Comparison of ENCODE assay signal across 1 cellular context in the genomic region with DNA sequence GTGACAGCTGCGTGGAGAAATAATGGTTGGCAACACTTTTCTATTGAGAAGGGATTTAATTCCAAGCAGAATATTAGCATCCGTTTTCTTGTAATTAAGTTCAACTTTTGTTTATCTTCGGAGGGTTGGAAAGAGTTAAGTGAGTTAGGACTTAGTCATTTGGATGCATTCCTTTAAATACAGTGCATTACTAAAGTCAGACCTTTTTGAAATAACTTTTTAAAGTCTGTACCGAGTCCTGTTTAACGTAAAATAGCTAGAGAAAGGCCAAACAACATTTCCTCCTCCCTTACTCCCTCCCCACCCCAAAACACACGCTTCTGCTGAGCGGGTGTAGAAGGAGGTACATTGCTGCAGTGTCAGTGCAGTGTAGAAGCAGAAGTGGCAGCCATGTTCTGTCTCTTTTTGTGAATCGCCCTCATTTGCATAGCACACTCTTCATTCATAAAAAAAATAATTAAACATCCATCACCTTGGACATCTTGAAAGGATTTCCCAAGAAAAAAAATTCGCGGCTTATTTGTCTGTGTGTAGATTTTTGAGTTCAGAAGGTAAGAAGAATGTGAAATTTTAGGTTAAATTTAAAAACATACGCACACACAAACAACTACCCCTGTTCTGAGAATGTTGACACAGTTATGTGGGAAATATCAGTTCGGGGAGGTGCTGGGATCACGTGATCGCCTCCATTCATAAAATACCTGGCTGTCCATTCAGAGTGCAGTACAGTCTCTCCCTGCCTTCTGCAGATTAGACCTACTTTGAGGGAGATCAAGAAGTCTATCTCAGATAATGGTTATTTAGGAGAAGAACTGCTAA.
TF ChIP-seq lines count a peak whose summit lies in the region.

No MANE protein-coding gene starts in this region.

TF ChIP-seq in HepG2, 621 proteins besides CTCF, POLR2A, EP300 and RAD21 (continued from another document and continues in another):
- TF ChIP-seq, protein P1, sequence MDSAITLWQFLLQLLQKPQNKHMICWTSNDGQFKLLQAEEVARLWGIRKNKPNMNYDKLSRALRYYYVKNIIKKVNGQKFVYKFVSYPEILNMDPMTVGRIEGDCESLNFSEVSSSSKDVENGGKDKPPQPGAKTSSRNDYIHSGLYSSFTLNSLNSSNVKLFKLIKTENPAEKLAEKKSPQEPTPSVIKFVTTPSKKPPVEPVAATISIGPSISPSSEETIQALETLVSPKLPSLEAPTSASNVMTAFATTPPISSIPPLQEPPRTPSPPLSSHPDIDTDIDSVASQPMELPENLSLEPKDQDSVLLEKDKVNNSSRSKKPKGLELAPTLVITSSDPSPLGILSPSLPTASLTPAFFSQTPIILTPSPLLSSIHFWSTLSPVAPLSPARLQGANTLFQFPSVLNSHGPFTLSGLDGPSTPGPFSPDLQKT (CRISPR knock-in tag; IDR thresholded peaks at IDR 0.05; ENCODE audit: borderline replicate concordance), result no peak
- TF ChIP-seq DMAP1 (CRISPR knock-in tag; IDR thresholded peaks at IDR 0.05) (no peak), ZSCAN20 (CRISPR knock-in tag; IDR thresholded peaks at IDR 0.05; ENCODE audit: borderline replicate concordance) (peak; percentile 90; the same call in 1 of the 2 replicates), ZMYM4 (CRISPR knock-in tag; IDR thresholded peaks at IDR 0.05) (peak; percentile 37; the same call in 1 of the 2 replicates), CEBPG (CRISPR knock-in tag; IDR thresholded peaks at IDR 0.05) (no peak), ZNF543 (CRISPR knock-in tag; IDR thresholded peaks at IDR 0.05) (no peak), ZMAT3 (CRISPR knock-in tag; conservative IDR thresholded peaks at IDR 0.05) (0 out of 2 replicates have a peak, but pooled peaks have one; percentile 20), PTBP1 (IDR thresholded peaks at IDR 0.05; ENCODE audit: low read depth, low read length, poor library complexity, severe bottlenecking) (no peak), FOXJ3 (CRISPR knock-in tag; IDR thresholded peaks at IDR 0.05; ENCODE audit: borderline replicate concordance) (no peak), MTA1 (CRISPR knock-in tag; IDR thresholded peaks at IDR 0.05; ENCODE audit: borderline replicate concordance) (no peak), MEF2D (CRISPR knock-in tag; IDR thresholded peaks at IDR 0.05) (0 out of 2 replicates have a peak, but pooled peaks have one; percentile 28), GATAD1 (CRISPR knock-in tag; IDR thresholded peaks at IDR 0.05) (no peak), ZBTB3 (CRISPR knock-in tag; IDR thresholded peaks at IDR 0.05; ENCODE audit: borderline replicate concordance, low read depth) (no peak), ZBTB42 (CRISPR knock-in tag; IDR thresholded peaks at IDR 0.05) (no peak), PHF8 (CRISPR knock-in tag; IDR thresholded peaks at IDR 0.05) (0 out of 2 replicates have a peak, but pooled peaks have one; percentile 22), TAF1 (CRISPR knock-in tag; IDR thresholded peaks at IDR 0.05) (peak; percentile 48; the same call in 1 of the 2 replicates), ZNF607 (CRISPR knock-in tag; IDR thresholded peaks at IDR 0.05; ENCODE audit: borderline replicate concordance) (no peak), MED8 (CRISPR knock-in tag; IDR thresholded peaks at IDR 0.05; ENCODE audit: insufficient replicate concordance) (no peak), ELF4 (CRISPR knock-in tag; IDR thresholded peaks at IDR 0.05; ENCODE audit: borderline replicate concordance) (no peak), SAP130 (CRISPR knock-in tag; IDR thresholded peaks at IDR 0.05; ENCODE audit: low read depth) (peak; percentile 62), ERF (CRISPR knock-in tag; IDR thresholded peaks at IDR 0.05) (no peak), ZNF317 (CRISPR knock-in tag; IDR thresholded peaks at IDR 0.05) (no peak), YY1 (IDR thresholded peaks at IDR 0.05; ENCODE audit: insufficient read depth, insufficient replicate concordance, low read depth, low read length) (peak; percentile 62), ZNF296 (CRISPR knock-in tag; conservative IDR thresholded peaks at IDR 0.05) (no peak), TEAD3 (CRISPR knock-in tag; optimal IDR thresholded peaks at IDR 0.05; ENCODE audit: borderline replicate concordance) (peak; percentile 45), CREB1 (IDR thresholded peaks at IDR 0.05) (no peak), CREB1 (CRISPR knock-in tag; IDR thresholded peaks at IDR 0.05) (no peak), KMT2B (CRISPR knock-in tag; IDR thresholded peaks at IDR 0.05) (no peak), HNRNPUL1 (IDR thresholded peaks at IDR 0.05; ENCODE audit: low read depth, low read length) (no peak), RARA (CRISPR knock-in tag; IDR thresholded peaks at IDR 0.05) (no peak), CENPX (CRISPR knock-in tag; IDR thresholded peaks at IDR 0.05) (no peak), YEATS4 (CRISPR knock-in tag; IDR thresholded peaks at IDR 0.05; ENCODE audit: borderline replicate concordance) (no peak), ZNF558 (CRISPR knock-in tag; IDR thresholded peaks at IDR 0.05; ENCODE audit: borderline replicate concordance) (no peak), BHLHE40 (IDR thresholded peaks at IDR 0.05; ENCODE audit: low read length) (peak; percentile 84), ZNF343 (CRISPR knock-in tag; IDR thresholded peaks at IDR 0.05) (no peak), YEATS2 (CRISPR knock-in tag; IDR thresholded peaks at IDR 0.05; ENCODE audit: borderline replicate concordance) (peak; percentile 28; the same call in 1 of the 2 replicates), ZNF552 (CRISPR knock-in tag; IDR thresholded peaks at IDR 0.05; ENCODE audit: borderline replicate concordance) (no peak), HIVEP1 (CRISPR knock-in tag; IDR thresholded peaks at IDR 0.05) (no peak)
- TF ChIP-seq, protein P2, sequence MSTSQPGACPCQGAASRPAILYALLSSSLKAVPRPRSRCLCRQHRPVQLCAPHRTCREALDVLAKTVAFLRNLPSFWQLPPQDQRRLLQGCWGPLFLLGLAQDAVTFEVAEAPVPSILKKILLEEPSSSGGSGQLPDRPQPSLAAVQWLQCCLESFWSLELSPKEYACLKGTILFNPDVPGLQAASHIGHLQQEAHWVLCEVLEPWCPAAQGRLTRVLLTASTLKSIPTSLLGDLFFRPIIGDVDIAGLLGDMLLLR (CRISPR knock-in tag; IDR thresholded peaks at IDR 0.05), result no peak
- TF ChIP-seq, protein P3, sequence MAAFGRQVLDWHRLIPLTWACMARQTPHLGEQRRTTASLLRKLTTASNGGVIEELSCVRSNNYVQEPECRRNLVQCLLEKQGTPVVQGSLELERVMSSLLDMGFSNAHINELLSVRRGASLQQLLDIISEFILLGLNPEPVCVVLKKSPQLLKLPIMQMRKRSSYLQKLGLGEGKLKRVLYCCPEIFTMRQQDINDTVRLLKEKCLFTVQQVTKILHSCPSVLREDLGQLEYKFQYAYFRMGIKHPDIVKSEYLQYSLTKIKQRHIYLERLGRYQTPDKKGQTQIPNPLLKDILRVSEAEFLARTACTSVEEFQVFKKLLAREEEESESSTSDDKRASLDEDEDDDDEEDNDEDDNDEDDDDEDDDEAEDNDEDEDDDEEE (CRISPR knock-in tag; IDR thresholded peaks at IDR 0.05), result no peak
- TF ChIP-seq, protein P4, sequence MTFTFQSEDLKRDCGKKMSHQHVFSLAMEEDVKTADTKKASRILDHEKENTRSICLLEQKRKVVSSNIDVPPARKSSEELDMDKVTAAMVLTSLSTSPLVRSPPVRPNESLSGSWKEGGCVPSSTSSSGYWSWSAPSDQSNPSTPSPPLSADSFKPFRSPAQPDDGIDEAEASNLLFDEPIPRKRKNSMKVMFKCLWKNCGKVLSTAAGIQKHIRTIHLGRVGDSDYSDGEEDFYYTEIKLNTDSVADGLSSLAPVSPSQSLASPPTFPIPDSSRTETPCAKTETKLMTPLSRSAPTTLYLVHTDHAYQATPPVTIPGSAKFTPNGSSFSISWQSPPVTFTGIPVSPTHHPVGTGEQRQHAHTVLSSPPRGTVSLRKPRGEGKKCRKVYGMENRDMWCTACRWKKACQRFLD (CRISPR knock-in tag; IDR thresholded peaks at IDR 0.05; ENCODE audit: borderline replicate concordance), result no peak
- TF ChIP-seq, protein P5, sequence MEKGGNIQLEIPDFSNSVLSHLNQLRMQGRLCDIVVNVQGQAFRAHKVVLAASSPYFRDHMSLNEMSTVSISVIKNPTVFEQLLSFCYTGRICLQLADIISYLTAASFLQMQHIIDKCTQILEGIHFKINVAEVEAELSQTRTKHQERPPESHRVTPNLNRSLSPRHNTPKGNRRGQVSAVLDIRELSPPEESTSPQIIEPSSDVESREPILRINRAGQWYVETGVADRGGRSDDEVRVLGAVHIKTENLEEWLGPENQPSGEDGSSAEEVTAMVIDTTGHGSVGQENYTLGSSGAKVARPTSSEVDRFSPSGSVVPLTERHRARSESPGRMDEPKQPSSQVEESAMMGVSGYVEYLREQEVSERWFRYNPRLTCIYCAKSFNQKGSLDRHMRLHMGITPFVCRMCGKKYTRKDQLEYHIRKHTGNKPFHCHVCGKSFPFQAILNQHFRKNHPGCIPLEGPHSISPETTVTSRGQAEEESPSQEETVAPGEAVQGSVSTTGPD (CRISPR knock-in tag; IDR thresholded peaks at IDR 0.05), result no peak
- TF ChIP-seq, protein P6, sequence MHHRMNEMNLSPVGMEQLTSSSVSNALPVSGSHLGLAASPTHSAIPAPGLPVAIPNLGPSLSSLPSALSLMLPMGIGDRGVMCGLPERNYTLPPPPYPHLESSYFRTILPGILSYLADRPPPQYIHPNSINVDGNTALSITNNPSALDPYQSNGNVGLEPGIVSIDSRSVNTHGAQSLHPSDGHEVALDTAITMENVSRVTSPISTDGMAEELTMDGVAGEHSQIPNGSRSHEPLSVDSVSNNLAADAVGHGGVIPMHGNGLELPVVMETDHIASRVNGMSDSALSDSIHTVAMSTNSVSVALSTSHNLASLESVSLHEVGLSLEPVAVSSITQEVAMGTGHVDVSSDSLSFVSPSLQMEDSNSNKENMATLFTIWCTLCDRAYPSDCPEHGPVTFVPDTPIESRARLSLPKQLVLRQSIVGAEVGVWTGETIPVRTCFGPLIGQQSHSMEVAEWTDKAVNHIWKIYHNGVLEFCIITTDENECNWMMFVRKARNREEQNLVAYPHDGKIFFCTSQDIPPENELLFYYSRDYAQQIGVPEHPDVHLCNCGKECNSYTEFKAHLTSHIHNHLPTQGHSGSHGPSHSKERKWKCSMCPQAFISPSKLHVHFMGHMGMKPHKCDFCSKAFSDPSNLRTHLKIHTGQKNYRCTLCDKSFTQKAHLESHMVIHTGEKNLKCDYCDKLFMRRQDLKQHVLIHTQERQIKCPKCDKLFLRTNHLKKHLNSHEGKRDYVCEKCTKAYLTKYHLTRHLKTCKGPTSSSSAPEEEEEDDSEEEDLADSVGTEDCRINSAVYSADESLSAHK (CRISPR knock-in tag; IDR thresholded peaks at IDR 0.05; ENCODE audit: borderline replicate concordance), result no peak
- TF ChIP-seq, protein P7, sequence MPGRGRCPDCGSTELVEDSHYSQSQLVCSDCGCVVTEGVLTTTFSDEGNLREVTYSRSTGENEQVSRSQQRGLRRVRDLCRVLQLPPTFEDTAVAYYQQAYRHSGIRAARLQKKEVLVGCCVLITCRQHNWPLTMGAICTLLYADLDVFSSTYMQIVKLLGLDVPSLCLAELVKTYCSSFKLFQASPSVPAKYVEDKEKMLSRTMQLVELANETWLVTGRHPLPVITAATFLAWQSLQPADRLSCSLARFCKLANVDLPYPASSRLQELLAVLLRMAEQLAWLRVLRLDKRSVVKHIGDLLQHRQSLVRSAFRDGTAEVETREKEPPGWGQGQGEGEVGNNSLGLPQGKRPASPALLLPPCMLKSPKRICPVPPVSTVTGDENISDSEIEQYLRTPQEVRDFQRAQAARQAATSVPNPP (CRISPR knock-in tag; IDR thresholded peaks at IDR 0.05), result no peak
- TF ChIP-seq, protein P8, sequence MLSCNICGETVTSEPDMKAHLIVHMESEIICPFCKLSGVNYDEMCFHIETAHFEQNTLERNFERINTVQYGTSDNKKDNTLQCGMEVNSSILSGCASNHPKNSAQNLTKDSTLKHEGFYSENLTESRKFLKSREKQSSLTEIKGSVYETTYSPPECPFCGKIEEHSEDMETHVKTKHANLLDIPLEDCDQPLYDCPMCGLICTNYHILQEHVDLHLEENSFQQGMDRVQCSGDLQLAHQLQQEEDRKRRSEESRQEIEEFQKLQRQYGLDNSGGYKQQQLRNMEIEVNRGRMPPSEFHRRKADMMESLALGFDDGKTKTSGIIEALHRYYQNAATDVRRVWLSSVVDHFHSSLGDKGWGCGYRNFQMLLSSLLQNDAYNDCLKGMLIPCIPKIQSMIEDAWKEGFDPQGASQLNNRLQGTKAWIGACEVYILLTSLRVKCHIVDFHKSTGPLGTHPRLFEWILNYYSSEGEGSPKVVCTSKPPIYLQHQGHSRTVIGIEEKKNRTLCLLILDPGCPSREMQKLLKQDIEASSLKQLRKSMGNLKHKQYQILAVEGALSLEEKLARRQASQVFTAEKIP (CRISPR knock-in tag; IDR thresholded peaks at IDR 0.05; ENCODE audit: borderline replicate concordance), result no peak
- TF ChIP-seq, protein P9, sequence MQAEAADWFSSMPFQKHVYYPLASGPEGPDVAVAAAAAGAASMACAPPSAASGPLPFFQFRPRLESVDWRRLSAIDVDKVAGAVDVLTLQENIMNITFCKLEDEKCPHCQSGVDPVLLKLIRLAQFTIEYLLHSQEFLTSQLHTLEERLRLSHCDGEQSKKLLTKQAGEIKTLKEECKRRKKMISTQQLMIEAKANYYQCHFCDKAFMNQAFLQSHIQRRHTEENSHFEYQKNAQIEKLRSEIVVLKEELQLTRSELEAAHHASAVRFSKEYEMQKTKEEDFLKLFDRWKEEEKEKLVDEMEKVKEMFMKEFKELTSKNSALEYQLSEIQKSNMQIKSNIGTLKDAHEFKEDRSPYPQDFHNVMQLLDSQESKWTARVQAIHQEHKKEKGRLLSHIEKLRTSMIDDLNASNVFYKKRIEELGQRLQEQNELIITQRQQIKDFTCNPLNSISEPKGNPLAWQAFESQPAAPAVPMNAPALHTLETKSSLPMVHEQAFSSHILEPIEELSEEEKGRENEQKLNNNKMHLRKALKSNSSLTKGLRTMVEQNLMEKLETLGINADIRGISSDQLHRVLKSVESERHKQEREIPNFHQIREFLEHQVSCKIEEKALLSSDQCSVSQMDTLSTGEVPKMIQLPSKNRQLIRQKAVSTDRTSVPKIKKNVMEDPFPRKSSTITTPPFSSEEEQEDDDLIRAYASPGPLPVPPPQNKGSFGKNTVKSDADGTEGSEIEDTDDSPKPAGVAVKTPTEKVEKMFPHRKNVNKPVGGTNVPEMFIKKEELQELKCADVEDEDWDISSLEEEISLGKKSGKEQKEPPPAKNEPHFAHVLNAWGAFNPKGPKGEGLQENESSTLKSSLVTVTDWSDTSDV (CRISPR knock-in tag; IDR thresholded peaks at IDR 0.05), result no peak
- TF ChIP-seq, protein P10, sequence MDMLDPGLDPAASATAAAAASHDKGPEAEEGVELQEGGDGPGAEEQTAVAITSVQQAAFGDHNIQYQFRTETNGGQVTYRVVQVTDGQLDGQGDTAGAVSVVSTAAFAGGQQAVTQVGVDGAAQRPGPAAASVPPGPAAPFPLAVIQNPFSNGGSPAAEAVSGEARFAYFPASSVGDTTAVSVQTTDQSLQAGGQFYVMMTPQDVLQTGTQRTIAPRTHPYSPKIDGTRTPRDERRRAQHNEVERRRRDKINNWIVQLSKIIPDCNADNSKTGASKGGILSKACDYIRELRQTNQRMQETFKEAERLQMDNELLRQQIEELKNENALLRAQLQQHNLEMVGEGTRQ (IDR thresholded peaks at IDR 0.05; ENCODE audit: low read depth, low read length), result peak; percentile 89
- TF ChIP-seq, protein P10 (CRISPR knock-in tag; IDR thresholded peaks at IDR 0.05; ENCODE audit: borderline replicate concordance), result peak; percentile 89; the same call in 1 of the 2 replicates
